ENCODE assay signal across 9 cellular contexts in the genomic region with DNA sequence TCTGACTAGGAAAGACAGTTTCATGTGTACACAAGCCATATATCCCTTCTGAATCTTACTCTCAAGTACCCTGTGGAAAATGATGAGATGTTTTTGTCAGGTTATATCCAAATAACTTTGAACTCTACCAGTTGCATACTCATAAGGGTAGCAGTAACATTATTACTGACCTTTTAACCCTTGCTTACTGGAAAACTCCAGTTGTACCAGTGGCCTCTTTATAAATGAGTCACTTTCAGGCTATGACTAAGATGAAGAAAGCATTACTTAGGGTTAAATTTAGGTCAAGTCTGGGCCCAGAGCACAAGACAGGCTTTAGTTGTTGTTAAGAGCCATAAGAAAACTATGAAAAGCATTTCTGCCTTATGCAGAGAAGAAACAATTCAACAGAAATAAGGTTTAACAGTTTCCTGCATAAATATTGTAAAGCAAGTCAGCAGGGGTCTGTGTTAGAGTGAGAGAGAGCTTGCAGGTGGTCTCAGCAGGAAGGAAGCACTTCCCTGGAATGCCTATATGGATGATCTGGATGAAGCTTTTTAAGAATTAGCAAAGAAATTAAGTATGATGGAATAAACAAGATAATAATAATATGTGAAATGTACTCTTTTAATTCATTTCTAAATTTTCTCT.
DNase-seq lines count a peak whose midpoint lies in the region; ATAC-seq, FAIRE-seq and TF ChIP-seq lines count a peak whose summit lies in the region.
"Had no signal": no experiment of that assay in that cellular context is flagged by ENCODE, and none has a peak within 500 bp of the region (broad histone marks: within the 10 kb centered on the region; RNA-seq: fewer than 3 reads in every experiment).

No MANE protein-coding gene starts in this region.

- H3K27me3 ChIP-seq in H1 (replicated peaks in 1 of 4; ENCODE audit: control insufficient read depth in 3 of 4, extremely low read depth in 1 of 4, insufficient read depth in 3 of 4, low read length in 3 of 4) (no peaks in the 10 kb centered on the region), endodermal cell (ENCODE audit: control insufficient read depth, insufficient read depth, low read length, poor library complexity, severe bottlenecking) (no peaks in the 10 kb centered on the region)

- H3K9ac ChIP-seq in H1 (replicated peaks in 1 of 4; ENCODE audit: extremely low read depth in 1 of 4, low read depth in 3 of 4, low read length in 3 of 4) (no peak overlapping the region), endodermal cell (ENCODE audit: extremely low read depth, low read length, poor library complexity, severe bottlenecking) (no peak overlapping the region)

- H2BK15ac ChIP-seq in H1 (ENCODE audit: low read length), result no peak overlapping the region

- no peak for TF ChIP-seq RAD21 in H1 (IDR thresholded peaks at IDR 0.05 in 1 of 2, conservative IDR thresholded peaks at IDR 0.05 in 1 of 2; ENCODE audit: low read depth in 2 of 2, low read length in 2 of 2)

- ATAC-seq in GM18519 (IDR thresholded peaks at IDR 0.05; ENCODE audit: low FRiP score, unreplicated experiment) (peak; percentile 99), HG02885 (IDR thresholded peaks at IDR 0.05; ENCODE audit: poor library complexity, unreplicated experiment) (peak; percentile 99)

- no peak for TF ChIP-seq POLR2A in H1 (IDR thresholded peaks at IDR 0.05; ENCODE audit: control extremely low read depth in 1 of 2, low read depth in 2 of 2, low read length in 2 of 2)

- H3K23me2 ChIP-seq in H1 (ENCODE audit: low read depth, low read length), result no peaks in the 10 kb centered on the region

- H3K79me1 ChIP-seq in H1 (ENCODE audit: low read depth, low read length), result no peaks in the 10 kb centered on the region

- H3K9me3 ChIP-seq in H1 (ENCODE audit: insufficient read depth in 2 of 2, low read depth in 1 of 2, low read length in 1 of 2) (no peaks in the 10 kb centered on the region), endodermal cell (ENCODE audit: control insufficient read depth, low read length) (no peaks in the 10 kb centered on the region)

- H3K27me3 Mint-ChIP-seq in endodermal cell (ENCODE audit: insufficient read depth), result peaks cover 2% of the 10 kb centered on the region

- POLR2A ChIA-PET in H1 (lab: Charles Lee; ENCODE audit: partially characterized antibody), result no interaction called here

- H3K4me1 ChIP-seq in H1 (replicated peaks in 1 of 4; ENCODE audit: control insufficient read depth in 3 of 4, insufficient read depth in 4 of 4, low read length in 3 of 4) (peaks cover 0 to 5% (median 3%) of the 10 kb centered on the region in 4 experiments; a peak in 4 of 7 replicates), endodermal cell (ENCODE audit: control insufficient read depth, insufficient read depth, low read length) (peaks cover 12% of the 10 kb centered on the region)

- no peak overlapping the region for H3K56ac ChIP-seq in H1 (replicated peaks; ENCODE audit: insufficient read length, low read depth, low read length)

- peak; percentile 90 for DNase-seq in A172 (ENCODE audit: low spot score)
- DNase-seq in NOMO-1 treated with DMSO at 0.1 percent for 48 hours (lab: John Stamatoyannopoulos, UW; ENCODE audit: unreplicated experiment), result peak; percentile 89
- no peak for DNase-seq in H1 (ENCODE audit: low read depth in 1 of 2, low spot score in 2 of 2)
- DNase-seq in endodermal cell, result no peak
- no peak for DNase-seq in cardiac septum (ENCODE audit: low spot score)
- DNase-seq in NCI-H2107 (lab: John Stamatoyannopoulos, UW), result no peak

- H2BK12ac ChIP-seq in H1 (ENCODE audit: low read depth, low read length), result no peak overlapping the region

- peaks cover 20% of the 10 kb centered on the region for H3K4me1 Mint-ChIP-seq in endodermal cell

- intact Hi-C loops in cardiac septum (cut with DNase I), result no loop called here

- no peaks in the 10 kb centered on the region for H3K79me2 ChIP-seq in H1 (ENCODE audit: control insufficient read depth in 1 of 2, insufficient read depth in 2 of 2, low read length in 2 of 2)

- H3K36me3 ChIP-seq in H1 (ENCODE audit: control insufficient read depth in 2 of 4, insufficient read depth in 4 of 4, low read length in 3 of 4) (no peaks in the 10 kb centered on the region), endodermal cell (ENCODE audit: control insufficient read depth, insufficient read depth, low read length) (no peaks in the 10 kb centered on the region)

- H3K4me3 Mint-ChIP-seq in endodermal cell, result no peak overlapping the region

- no peak overlapping the region for H2BK5ac ChIP-seq in H1 (ENCODE audit: low read depth, low read length)

- H2BK120ac ChIP-seq in H1 (replicated peaks; ENCODE audit: low read depth, low read length), result no peak overlapping the region

- H2AK5ac ChIP-seq in H1 (ENCODE audit: low read depth, low read length), result no peak overlapping the region

- no peak overlapping the region for H3K4ac ChIP-seq in H1 (replicated peaks; ENCODE audit: insufficient read length, low read depth, low read length)

- no peak overlapping the region for H3K27ac Mint-ChIP-seq in endodermal cell

- no peak overlapping the region for H3K14ac ChIP-seq in H1 (ENCODE audit: insufficient read length)

- H4K8ac ChIP-seq in H1 (ENCODE audit: extremely low read depth, insufficient read depth, low read length), result no peak overlapping the region

- H4K91ac ChIP-seq in H1 (replicated peaks; ENCODE audit: insufficient read length, low read length), result no peak overlapping the region

- no peak overlapping the region for H3K23ac ChIP-seq in H1 (ENCODE audit: insufficient read length)

- FAIRE-seq in H1 (lab: Jason Lieb, UNC), result peak; percentile 32
- FAIRE-seq: endometrium had no signal

- no peaks in the 10 kb centered on the region for H3K36me3 Mint-ChIP-seq in endodermal cell (ENCODE audit: low read depth)

- H3K4me3 ChIP-seq in H1 (ENCODE audit: extremely low read depth in 1 of 4, insufficient read depth in 2 of 4, low read depth in 3 of 4, low read length in 4 of 4) (no peak overlapping the region), endodermal cell (ENCODE audit: low read length) (no peak overlapping the region)

- H3K18ac ChIP-seq in H1 (ENCODE audit: extremely low read depth, low read length), result no peak overlapping the region

- CTCF ChIA-PET in H1 (lab: Charles Lee; ENCODE audit: partially characterized antibody), result interaction anchor here (1.0 to 2.5 kb wide), 3 partner anchors 15 to 466 kb away, joined by 3 to 15 read pairs (median 10); partner anchors contain the start of gene ITGA4

- TF ChIP-seq EP300 in H1 (IDR thresholded peaks at IDR 0.05; ENCODE audit: borderline replicate concordance in 1 of 2, low read depth in 2 of 2, low read length in 2 of 2), result no peak

- TF ChIP-seq CTCF in H1 (IDR thresholded peaks at IDR 0.05; ENCODE audit: control extremely low read depth in 1 of 3, insufficient read depth in 1 of 3, low read depth in 1 of 3, low read length in 3 of 3) (no peak), endodermal cell (conservative IDR thresholded peaks at IDR 0.05) (no peak)

- no peak overlapping the region for H3K27ac ChIP-seq in H1 (ENCODE audit: low read depth, low read length)
- H3K27ac ChIP-seq in endodermal cell (ENCODE audit: low read depth, low read length), result no peak overlapping the region

- H2AFZ ChIP-seq in H1 (ENCODE audit: low read length), result no peak overlapping the region

- no peaks in the 10 kb centered on the region for H3K9me3 Mint-ChIP-seq in endodermal cell

- no peak overlapping the region for H2BK20ac ChIP-seq in H1 (ENCODE audit: low read length)

- H3K4me2 ChIP-seq in H1 (ENCODE audit: insufficient read depth in 1 of 2, low read depth in 2 of 2, low read length in 2 of 2), result peak overlapping the region in 1 of 2 experiments; percentile 3; a peak in 1 of 4 replicates

- no peak overlapping the region for H4K5ac ChIP-seq in H1 (ENCODE audit: insufficient read length, low read depth, low read length)

- H4K20me1 ChIP-seq in H1 (replicated peaks in 1 of 2; ENCODE audit: control insufficient read depth in 1 of 2, insufficient read depth in 2 of 2, low read length in 2 of 2), result no peaks in the 10 kb centered on the region

TF ChIP-seq in H1, 55 proteins besides CTCF, POLR2A, EP300 and RAD21:
- TF ChIP-seq NRF1 (IDR thresholded peaks at IDR 0.05; ENCODE audit: low read depth, low read length) (no peak), SUZ12 (IDR thresholded peaks at IDR 0.05; ENCODE audit: low read length) (no peak), POU5F1 (IDR thresholded peaks at IDR 0.05; ENCODE audit: low read depth, low read length) (no peak), ATF3 (IDR thresholded peaks at IDR 0.05; ENCODE audit: insufficient read depth, low read depth, low read length) (no peak)

Comparison
In these comparisons a context has a peak if more than half of its experiments do, and no peak if none do; other contexts are left out.
1. DNase-seq: peak in A172 (single experiment) and NOMO-1 treated with DMSO at 0.1 percent for 48 hours (single experiment); none in H1 (0 of 2), endodermal cell (single experiment), cardiac septum (single experiment) and NCI-H2107 (single experiment).